ENCODE assay signal across 8 cellular contexts in genomic region chr12:107091989-107092641, GRCh38. TPM values are rescaled to one million over a fixed set of nuclear protein-coding genes. Genes with fewer than 3 reads are reported as not detected.
DNase-seq lines count a peak whose midpoint lies in the region; ATAC-seq and TF ChIP-seq lines count a peak whose summit lies in the region.

No MANE protein-coding gene starts in this region.

- peak overlapping the region; percentile 76 for H3K4me3 ChIP-seq in ovary

- peak; percentile 33 for ATAC-seq in activated naive CD8-positive, alpha-beta T cell treated with anti-CD3 and anti-CD28 coated beads, Interleukin-2, amount 50 U/mL, for 24 hours
- ATAC-seq in Right ventricle myocardium superior (ENCODE audit: poor library complexity), result peak; percentile 26
- no peak for ATAC-seq in HG02973 (IDR thresholded peaks at IDR 0.05; ENCODE audit: unreplicated experiment)

- H3K27ac Mint-ChIP-seq in activated naive CD8-positive, alpha-beta T cell treated with anti-CD3 and anti-CD28 coated beads, Interleukin-2, amount 50 U/mL, for 24 hours, result no peak overlapping the region

- H3K4me1 Mint-ChIP-seq in activated naive CD8-positive, alpha-beta T cell treated with anti-CD3 and anti-CD28 coated beads, Interleukin-2, amount 50 U/mL, for 24 hours, result peaks cover 19% of the 10 kb centered on the region

- H3K27ac ChIP-seq in ovary, result peak overlapping the region; percentile 94 to 97

- WGBS in ovary, 3 donors, result 0 to 1% (median 0%) methylated on average over 6 of the region's 6 CpGs

- peaks cover 7% of the 10 kb centered on the region for H3K9me3 Mint-ChIP-seq in activated naive CD8-positive, alpha-beta T cell treated with anti-CD3 and anti-CD28 coated beads, Interleukin-2, amount 50 U/mL, for 24 hours

- H3K36me3 Mint-ChIP-seq in activated naive CD8-positive, alpha-beta T cell treated with anti-CD3 and anti-CD28 coated beads, Interleukin-2, amount 50 U/mL, for 24 hours (ENCODE audit: low read depth), result peaks cover 17% of the 10 kb centered on the region

- no peak overlapping the region for H3K4me3 Mint-ChIP-seq in activated naive CD8-positive, alpha-beta T cell treated with anti-CD3 and anti-CD28 coated beads, Interleukin-2, amount 50 U/mL, for 24 hours

- H3K4me1 ChIP-seq in ovary (ENCODE audit: insufficient read depth), result no peaks in the 10 kb centered on the region

- no peaks in the 10 kb centered on the region for H3K36me3 ChIP-seq in ovary

- H3K9me3 ChIP-seq in ovary, result no peaks in the 10 kb centered on the region

- DNase-seq in DMS 273 treated with DMSO at 0.1 percent for 48 hours (lab: John Stamatoyannopoulos, UW) (peak; percentile 77), HS-27A (ENCODE audit: low read depth) (peak; percentile 86), NCI-H526 treated with DMSO at 0.1 percent for 48 hours (lab: John Stamatoyannopoulos, UW) (peak; percentile 64), Right ventricle myocardium superior (no peak), ovary (peak in 1 of 5 donors; percentile 35)
- no peak for DNase-seq in activated naive CD8-positive, alpha-beta T cell treated with anti-CD3 and anti-CD28 coated beads, Interleukin-2, amount 50 U/mL, for 24 hours
- DNase-seq in stimulated activated CD8-positive, alpha-beta memory T cell treated with anti-CD3 and anti-CD28 coated beads, Interleukin-4, amount 100 ng/mL, for 48 hours, result no peak

- no peaks in the 10 kb centered on the region for H3K27me3 Mint-ChIP-seq in activated naive CD8-positive, alpha-beta T cell treated with anti-CD3 and anti-CD28 coated beads, Interleukin-2, amount 50 U/mL, for 24 hours

- no peaks in the 10 kb centered on the region for H3K27me3 ChIP-seq in ovary

- no peak for TF ChIP-seq EP300 in ovary (IDR thresholded peaks at IDR 0.05)

- intact Hi-C loops in Right ventricle myocardium superior (cut with DNase I), result loop anchor here (5.0 kb wide), 1 partner anchor 60 kb away; no protein-coding TSS in a partner anchor
- intact Hi-C loops in ovary (cut with DNase I), result loop anchor here in 3 of 4 donors (2.0 to 10.0 kb wide), 4 partner anchors 105 to 137 kb away; partner anchors contain the start of genes MTERF2 (in 3 of the 3) and TMEM263 (in 1 of the 3)

- TF ChIP-seq CTCF in ovary (IDR thresholded peaks at IDR 0.05), result peak; percentile 30 to 88 (median 86)

- peak; percentile 16 for TF ChIP-seq POLR2A in ovary (IDR thresholded peaks at IDR 0.05)

RNA-seq across cellular contexts. Expression of gene CRY1, which starts 1.2 kb away (rescaled TPM):
- total RNA-seq in Right ventricle myocardium superior (8.0 TPM), ovary (10 to 100 TPM; 11.9 to 49.1 (median 15.0) TPM)
- polyA plus RNA-seq in ovary, result 10 to 100 TPM in 1 of 2 donors, 1 to 10 TPM in 1; 8.3 to 11.5 TPM

Comparison
In these comparisons a context has a peak if more than half of its experiments do, and no peak if none do; other contexts are left out.
1. DNase-seq: peak in DMS 273 treated with DMSO at 0.1 percent for 48 hours (single experiment), HS-27A (single experiment) and NCI-H526 treated with DMSO at 0.1 percent for 48 hours (single experiment); none in activated naive CD8-positive, alpha-beta T cell treated with anti-CD3 and anti-CD28 coated beads, Interleukin-2, amount 50 U/mL, for 24 hours (single experiment), Right ventricle myocardium superior (single experiment) and stimulated activated CD8-positive, alpha-beta memory T cell treated with anti-CD3 and anti-CD28 coated beads, Interleukin-4, amount 100 ng/mL, for 48 hours (single experiment).